8 cellular contexts compared by ENCODE assay signal in the genomic region with DNA sequence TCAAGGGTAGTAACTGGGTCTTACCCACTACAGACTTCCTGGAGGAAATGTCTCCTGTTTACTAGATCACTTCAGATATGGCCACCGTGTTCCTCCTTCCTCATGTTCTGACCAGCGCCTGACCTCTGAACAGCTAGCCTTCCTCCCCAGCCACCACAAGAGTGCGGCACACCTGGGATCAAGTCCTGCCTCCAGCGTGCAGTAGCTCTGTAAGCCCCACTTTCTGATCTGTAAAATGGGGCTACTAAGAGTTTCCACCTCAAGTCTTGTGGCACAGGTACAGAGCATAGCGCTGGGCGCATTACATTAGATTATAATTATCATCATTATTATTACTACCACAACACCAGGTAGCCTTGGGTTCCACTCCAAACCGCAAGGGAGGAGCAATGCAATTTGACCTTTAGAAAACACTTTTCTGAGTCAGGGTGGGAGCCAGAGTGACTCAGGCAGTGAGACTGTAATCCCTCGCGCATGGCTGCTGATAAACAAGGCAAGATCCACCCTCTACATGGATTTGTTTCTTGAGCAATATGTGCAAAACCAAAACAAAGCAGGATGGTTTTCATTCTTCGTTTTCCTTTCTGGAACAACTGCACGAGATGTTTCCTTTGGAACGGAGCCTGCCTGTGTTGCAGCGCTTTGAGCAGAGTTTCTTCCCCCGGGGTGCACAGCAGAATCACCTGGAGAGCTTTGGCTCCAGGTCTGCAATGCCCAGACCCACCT.
A peak's percentile ranks its signal among the peaks of the same experiment; 100 is the strongest.
DNase-seq lines count a peak whose midpoint lies in the region; ATAC-seq and TF ChIP-seq lines count a peak whose summit lies in the region.

No MANE protein-coding gene starts in this region.

- ATAC-seq in SK-N-SH treated with all-trans-retinoic acid at 6 μM for 48 hours (peak; percentile 71), GM19351 (IDR thresholded peaks at IDR 0.05; ENCODE audit: unreplicated experiment) (no peak), HG03196 (IDR thresholded peaks at IDR 0.05; ENCODE audit: unreplicated experiment) (no peak), GM21529 (IDR thresholded peaks at IDR 0.05; ENCODE audit: unreplicated experiment) (no peak)

- DNase-seq in EL (peak; percentile 94), fibroblast of villous mesenchyme (ENCODE audit: low read depth) (peak; percentile 99)
- DNase-seq in activated naive CD4-positive, alpha-beta T cell treated with anti-CD3 and anti-CD28 coated beads, Interleukin-2, amount 50 U/mL, for 16 hours: no peak

- H3K9ac ChIP-seq in rectal smooth muscle tissue (ENCODE audit: low read length): no peak overlapping the region

- H3K4me3 ChIP-seq in fibroblast of villous mesenchyme (ENCODE audit: low read depth, low read length) (no peak overlapping the region), rectal smooth muscle tissue (ENCODE audit: low read length) (no peak overlapping the region)

- H3K27ac ChIP-seq in rectal smooth muscle tissue (ENCODE audit: low read depth, low read length): peak overlapping the region; percentile 86

- no peaks in the 10 kb centered on the region for H3K27me3 ChIP-seq in rectal smooth muscle tissue (ENCODE audit: control insufficient read depth, insufficient read depth, low read length)

- peaks cover 40% of the 10 kb centered on the region for H3K4me1 ChIP-seq in rectal smooth muscle tissue (ENCODE audit: control insufficient read depth, insufficient read depth, low read length)

- TF ChIP-seq CTCF in fibroblast of villous mesenchyme (IDR thresholded peaks at IDR 0.05; ENCODE audit: insufficient read depth, low read depth, low read length): no peak

- no peaks in the 10 kb centered on the region for H3K36me3 ChIP-seq in rectal smooth muscle tissue (ENCODE audit: control insufficient read depth, insufficient read depth, low read length)

TF ChIP-seq in SK-N-SH treated with all-trans-retinoic acid at 6 μM for 48 hours, 23 proteins besides CTCF, POLR2A, EP300 and RAD21:
- TF ChIP-seq, protein P1, sequence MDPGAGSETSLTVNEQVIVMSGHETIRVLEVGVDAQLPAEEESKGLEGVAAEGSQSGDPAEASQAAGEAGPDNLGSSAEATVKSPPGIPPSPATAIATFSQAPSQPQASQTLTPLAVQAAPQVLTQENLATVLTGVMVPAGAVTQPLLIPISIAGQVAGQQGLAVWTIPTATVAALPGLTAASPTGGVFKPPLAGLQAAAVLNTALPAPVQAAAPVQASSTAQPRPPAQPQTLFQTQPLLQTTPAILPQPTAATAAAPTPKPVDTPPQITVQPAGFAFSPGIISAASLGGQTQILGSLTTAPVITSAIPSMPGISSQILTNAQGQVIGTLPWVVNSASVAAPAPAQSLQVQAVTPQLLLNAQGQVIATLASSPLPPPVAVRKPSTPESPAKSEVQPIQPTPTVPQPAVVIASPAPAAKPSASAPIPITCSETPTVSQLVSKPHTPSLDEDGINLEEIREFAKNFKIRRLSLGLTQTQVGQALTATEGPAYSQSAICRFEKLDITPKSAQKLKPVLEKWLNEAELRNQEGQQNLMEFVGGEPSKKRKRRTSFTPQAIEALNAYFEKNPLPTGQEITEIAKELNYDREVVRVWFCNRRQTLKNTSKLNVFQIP (CRISPR knock-in tag; IDR thresholded peaks at IDR 0.05; ENCODE audit: borderline replicate concordance, low read depth): no peak
- TF ChIP-seq OSR1 (CRISPR knock-in tag; IDR thresholded peaks at IDR 0.05): no peak
- no peak for TF ChIP-seq GLIS3 (CRISPR knock-in tag; IDR thresholded peaks at IDR 0.05)
- no peak for TF ChIP-seq CREB5 (CRISPR knock-in tag; IDR thresholded peaks at IDR 0.05; ENCODE audit: low read depth)
- TF ChIP-seq RARB (CRISPR knock-in tag; IDR thresholded peaks at IDR 0.05): no peak
- TF ChIP-seq, protein P2, sequence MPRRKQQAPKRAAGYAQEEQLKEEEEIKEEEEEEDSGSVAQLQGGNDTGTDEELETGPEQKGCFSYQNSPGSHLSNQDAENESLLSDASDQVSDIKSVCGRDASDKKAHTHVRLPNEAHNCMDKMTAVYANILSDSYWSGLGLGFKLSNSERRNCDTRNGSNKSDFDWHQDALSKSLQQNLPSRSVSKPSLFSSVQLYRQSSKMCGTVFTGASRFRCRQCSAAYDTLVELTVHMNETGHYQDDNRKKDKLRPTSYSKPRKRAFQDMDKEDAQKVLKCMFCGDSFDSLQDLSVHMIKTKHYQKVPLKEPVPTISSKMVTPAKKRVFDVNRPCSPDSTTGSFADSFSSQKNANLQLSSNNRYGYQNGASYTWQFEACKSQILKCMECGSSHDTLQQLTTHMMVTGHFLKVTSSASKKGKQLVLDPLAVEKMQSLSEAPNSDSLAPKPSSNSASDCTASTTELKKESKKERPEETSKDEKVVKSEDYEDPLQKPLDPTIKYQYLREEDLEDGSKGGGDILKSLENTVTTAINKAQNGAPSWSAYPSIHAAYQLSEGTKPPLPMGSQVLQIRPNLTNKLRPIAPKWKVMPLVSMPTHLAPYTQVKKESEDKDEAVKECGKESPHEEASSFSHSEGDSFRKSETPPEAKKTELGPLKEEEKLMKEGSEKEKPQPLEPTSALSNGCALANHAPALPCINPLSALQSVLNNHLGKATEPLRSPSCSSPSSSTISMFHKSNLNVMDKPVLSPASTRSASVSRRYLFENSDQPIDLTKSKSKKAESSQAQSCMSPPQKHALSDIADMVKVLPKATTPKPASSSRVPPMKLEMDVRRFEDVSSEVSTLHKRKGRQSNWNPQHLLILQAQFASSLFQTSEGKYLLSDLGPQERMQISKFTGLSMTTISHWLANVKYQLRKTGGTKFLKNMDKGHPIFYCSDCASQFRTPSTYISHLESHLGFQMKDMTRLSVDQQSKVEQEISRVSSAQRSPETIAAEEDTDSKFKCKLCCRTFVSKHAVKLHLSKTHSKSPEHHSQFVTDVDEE (CRISPR knock-in tag; IDR thresholded peaks at IDR 0.05): no peak
- no peak for TF ChIP-seq ZFP3 (CRISPR knock-in tag; IDR thresholded peaks at IDR 0.05)
- TF ChIP-seq ZNF8 (CRISPR knock-in tag; IDR thresholded peaks at IDR 0.05): no peak
